In the genomic region with DNA sequence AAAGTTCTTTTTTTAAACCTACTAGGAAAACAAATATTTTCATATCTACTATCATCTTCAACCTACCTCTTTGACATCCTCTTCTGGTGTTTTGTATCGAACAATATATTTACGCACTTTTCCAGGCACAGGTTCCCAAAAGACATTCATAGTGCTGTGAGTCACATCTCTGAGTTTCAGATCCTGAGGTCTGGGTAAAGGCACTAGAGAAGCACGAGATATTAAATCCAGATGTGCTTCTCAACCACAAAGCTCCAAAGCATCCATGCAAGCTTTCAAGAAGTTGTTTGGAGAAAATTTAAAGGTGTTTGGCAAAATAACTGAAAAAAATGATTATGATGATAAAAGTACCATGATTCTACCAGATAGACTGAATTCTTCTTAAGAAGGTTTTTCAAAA, we compare ENCODE assay signal across 20 cellular contexts.
DNase-seq lines count a peak whose midpoint lies in the region; TF ChIP-seq lines count a peak whose summit lies in the region.
"Had no signal": no experiment of that assay in that cellular context is flagged by ENCODE, and none has a peak within 500 bp of the region (broad histone marks: within the 10 kb centered on the region; RNA-seq: fewer than 3 reads in every experiment).

No MANE protein-coding gene starts in this region.

- DNase-seq in AG08396 (ENCODE audit: low spot score) (peak; percentile 32), HCEC 1CT (peak; percentile 82), cardiac fibroblast (ENCODE audit: low read depth in 2 of 2) (peak; percentile 62 to 78), iris pigment epithelial cell (ENCODE audit: low read depth) (peak; percentile 86), 8988T (no peak), NCI-H1436 (lab: John Stamatoyannopoulos, UW) (no peak), NCI-H2029 (lab: John Stamatoyannopoulos, UW) (no peak)
- no peak for DNase-seq in activated T-cell treated with anti-CD3 and anti-CD28 coated beads, Interleukin-2, amount 50 U/mL, for 1 hour
- DNase-seq: activated B cell treated with CpG ODN at 0.5 μM for 24 hours; activated CD8-positive, alpha-beta T cell treated with anti-CD3 and anti-CD28 coated beads for 36 hours; activated naive CD4-positive, alpha-beta T cell treated with anti-CD3 and anti-CD28 coated beads, Interleukin-2, amount 10 ng/mL, durations not matched to agents 7 days and 5 days; activated T-cell treated with anti-CD3 and anti-CD28 coated beads, Interleukin-2, amount 50 U/mL, for 24 hours; body of pancreas; COR-L47; left colon; NCI-H1694 treated with DMSO at 0.1 percent for 48 hours; NCI-H2227 treated with DMSO at 0.1 percent for 48 hours; SJCRH30 had no signal

- no peak overlapping the region for H3K4me3 ChIP-seq in cardiac fibroblast (replicated peaks in 1 of 2; ENCODE audit: low read depth in 2 of 2, low read length in 2 of 2)
- H3K4me3 ChIP-seq: body of pancreas, coronary artery, SJCRH30, thoracic aorta had no signal

- no peak for TF ChIP-seq CTCF in cardiac fibroblast (IDR thresholded peaks at IDR 0.05; ENCODE audit: low read depth, low read length)

Comparison
In these comparisons a context has a peak if more than half of its experiments do, and no peak if none do; other contexts are left out.
1. DNase-seq: peak in AG08396 (single experiment), HCEC 1CT (single experiment), cardiac fibroblast (2 of 2) and iris pigment epithelial cell (single experiment); none in 8988T (single experiment), activated T-cell treated with anti-CD3 and anti-CD28 coated beads, Interleukin-2, amount 50 U/mL, for 1 hour (single experiment), NCI-H1436 (single experiment) and NCI-H2029 (single experiment).